ENCODE assay signal across 16 cellular contexts in genomic region chr13:43128504-43128929, GRCh38.
A peak's percentile ranks its signal among the peaks of the same experiment; 100 is the strongest.
DNase-seq lines count a peak whose midpoint lies in the region; ATAC-seq and TF ChIP-seq lines count a peak whose summit lies in the region.
"Had no signal": no experiment of that assay in that cellular context is flagged by ENCODE, and none has a peak within 500 bp of the region (broad histone marks: within the 10 kb centered on the region; RNA-seq: fewer than 3 reads in every experiment).

No MANE protein-coding gene starts in this region.

- no peak for DNase-seq in GM12864 (ENCODE audit: low read depth)
- peak; percentile 94 for DNase-seq in Karpas-422
- peak; percentile 49 for DNase-seq in left ventricle myocardium superior
- peak; percentile 49 for DNase-seq in retina
- DNase-seq in activated effector memory CD4-positive, alpha-beta T cell treated with Interleukin-2 at 50 U/mL for 16 hours = no peak
- no peak for DNase-seq in HK-2 (ENCODE audit: unreplicated experiment)
- no peak for DNase-seq in RKO (ENCODE audit: low spot score)
- DNase-seq: activated CD4-positive, alpha-beta T cell treated with anti-CD3 and anti-CD28 coated beads for 4 hours; C1 segment of cervical spinal cord; KBM-7; NCI-H1436 treated with DMSO at 0.1 percent for 48 hours; pancreas; stimulated activated CD4-positive, alpha-beta T cell treated with anti-CD3 and anti-CD28 coated beads, Interleukin-15, amount 100 ng/mL, for 24 hours; T-helper 17 cell had no signal

- peak overlapping the region; percentile 30 for H3K4me3 ChIP-seq in GM12864 (ENCODE audit: low read depth, low read length)
- H3K4me3 ChIP-seq in Karpas-422 (ENCODE audit: low read length) = peak overlapping the region; percentile 66
- H3K4me3 ChIP-seq: pancreas, tibial nerve had no signal

- H2AFZ ChIP-seq in Karpas-422 (ENCODE audit: low read length) = no peak overlapping the region; the same call in 1 of the 2 replicates

- H4K20me1 ChIP-seq in Karpas-422 (ENCODE audit: insufficient read depth, low read depth, low read length) = no peaks in the 10 kb centered on the region

- H3K9me3 ChIP-seq in Karpas-422 (ENCODE audit: low read length) = no peaks in the 10 kb centered on the region
- H3K9me3 ChIP-seq: pancreas, tibial nerve had no signal

- H3K27ac ChIP-seq in Karpas-422 (ENCODE audit: low read length) = peak overlapping the region; percentile 99
- H3K27ac ChIP-seq: pancreas had no signal

- peak overlapping the region; percentile 82 for H3K4me2 ChIP-seq in Karpas-422 (ENCODE audit: low read depth, low read length, poor library complexity, severe bottlenecking)

- no peak for TF ChIP-seq CTCF in GM12864 (IDR thresholded peaks at IDR 0.05; ENCODE audit: low read depth, low read length, missing control alignments)

- H3K4me1 ChIP-seq in Karpas-422 (ENCODE audit: low read length) = peaks cover 77% of the 10 kb centered on the region
- H3K4me1 ChIP-seq: pancreas had no signal

- no peaks in the 10 kb centered on the region for H3K9me2 ChIP-seq in Karpas-422 (replicated peaks; ENCODE audit: insufficient read depth, low read length)

- H3K9ac ChIP-seq in Karpas-422 (ENCODE audit: low read length) = peak overlapping the region; percentile 80

- intact Hi-C loops in left ventricle myocardium superior (cut with micrococcal nuclease) = no loop called here

- no peaks in the 10 kb centered on the region for H3K36me3 ChIP-seq in Karpas-422 (ENCODE audit: insufficient read depth, low read length)
- H3K36me3 ChIP-seq: pancreas, tibial nerve had no signal

- H3K79me2 ChIP-seq in Karpas-422 (ENCODE audit: low read length) = no peaks in the 10 kb centered on the region

- H3K27me3 ChIP-seq in Karpas-422 (ENCODE audit: low read length) = no peaks in the 10 kb centered on the region
- H3K27me3 ChIP-seq: pancreas, tibial nerve had no signal

- ATAC-seq in left ventricle myocardium superior = peak; percentile 32
- no peak for ATAC-seq in GM21526 (IDR thresholded peaks at IDR 0.05; ENCODE audit: low FRiP score, unreplicated experiment)
- ATAC-seq: pancreas, T-helper 17 cell had no signal

Comparison
In these comparisons a context has a peak if more than half of its experiments do, and no peak if none do; other contexts are left out.
1. DNase-seq: peak in Karpas-422 (single experiment), left ventricle myocardium superior (single experiment) and retina (single experiment); none in GM12864 (single experiment), activated effector memory CD4-positive, alpha-beta T cell treated with Interleukin-2 at 50 U/mL for 16 hours (single experiment), HK-2 (single experiment) and RKO (single experiment).